In the genomic region with DNA sequence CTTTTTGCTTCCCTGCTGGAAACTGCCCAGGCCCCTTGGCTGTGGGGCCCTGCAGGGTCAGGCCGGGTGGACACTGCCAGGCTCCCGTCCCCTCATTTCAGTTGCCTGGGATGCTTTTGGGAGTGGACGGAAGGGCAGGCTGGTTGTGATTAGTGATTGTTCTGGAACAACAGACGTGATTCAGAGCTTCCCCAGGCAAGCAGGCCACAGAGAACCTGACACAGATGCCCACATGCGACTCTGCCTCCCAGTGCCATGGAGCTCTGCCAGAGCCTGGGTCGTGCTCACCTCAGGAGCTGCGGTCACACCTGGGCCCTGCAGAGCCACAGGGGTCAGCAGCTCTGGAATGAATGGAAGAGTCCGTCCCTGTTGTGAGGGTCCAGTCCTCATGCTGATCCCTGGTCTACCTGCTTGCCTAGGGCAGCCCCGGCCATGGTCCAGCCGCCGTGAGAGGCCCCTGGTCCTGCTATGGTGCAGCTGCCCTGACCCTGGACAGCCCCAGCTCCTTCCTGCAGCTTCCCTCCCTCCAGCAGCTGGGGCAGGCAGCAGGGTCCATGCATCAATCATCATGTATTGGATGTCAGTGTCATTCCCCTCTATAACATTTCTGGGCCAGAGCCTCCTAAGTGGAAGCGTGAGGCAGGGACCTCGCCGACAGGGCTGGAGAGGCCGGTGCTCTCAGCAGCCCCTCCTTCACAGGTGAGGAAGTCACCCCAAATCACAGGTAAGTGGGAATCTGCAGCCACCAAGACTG, we compare ENCODE assay signal across 1 cellular context.
TF ChIP-seq lines count a peak whose summit lies in the region.

No MANE protein-coding gene starts in this region.

TF ChIP-seq in neural cell, 6 proteins besides CTCF, POLR2A, EP300 and RAD21 (continued from another document):
- TF ChIP-seq REST (IDR thresholded peaks at IDR 0.05; ENCODE audit: borderline replicate concordance) (no peak), SMC3 (conservative IDR thresholded peaks at IDR 0.05; ENCODE audit: poor library complexity) (no peak), POLR2AphosphoS5 (IDR thresholded peaks at IDR 0.05) (no peak)
